Comparison of ENCODE assay signal across 8 cellular contexts in the genomic region with DNA sequence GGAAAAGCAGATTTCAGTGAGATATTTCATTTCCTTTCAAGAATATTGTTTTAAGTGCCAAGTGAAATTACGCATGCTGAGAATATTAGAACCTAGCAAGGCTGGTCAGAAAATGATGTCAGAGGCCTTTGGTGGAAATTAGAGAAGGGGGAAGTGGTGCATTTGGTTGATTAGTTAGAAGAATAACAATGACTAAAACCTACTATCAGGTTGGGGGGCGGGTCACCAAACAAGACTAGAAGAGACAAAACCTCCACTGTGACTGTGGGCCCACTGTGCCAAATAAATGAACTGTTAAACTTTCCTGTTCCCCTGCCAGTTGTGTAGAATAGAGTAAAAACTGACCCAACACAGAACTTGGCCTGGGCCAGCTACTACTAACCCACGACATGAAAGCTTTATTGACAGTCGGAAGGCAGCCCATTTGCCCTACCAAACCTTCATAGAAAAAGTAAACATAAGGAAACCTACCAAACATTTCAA. TPM values are rescaled to one million over a fixed set of nuclear protein-coding genes. Genes with fewer than 3 reads are reported as not detected.
A peak's percentile ranks its signal among the peaks of the same experiment; 100 is the strongest.
DNase-seq lines count a peak whose midpoint lies in the region; ATAC-seq, FAIRE-seq and TF ChIP-seq lines count a peak whose summit lies in the region.

No MANE protein-coding gene starts in this region.

- ATAC-seq in HG03135 (IDR thresholded peaks at IDR 0.05; ENCODE audit: unreplicated experiment): peak; percentile 18
- ATAC-seq in activated naive CD8-positive, alpha-beta T cell treated with anti-CD3 and anti-CD28 coated beads, Interleukin-2, amount 50 U/mL, for 24 hours: no peak
- ATAC-seq in GM19035 (IDR thresholded peaks at IDR 0.05; ENCODE audit: unreplicated experiment): no peak

- no peaks in the 10 kb centered on the region for H3K27me3 Mint-ChIP-seq in Caco-2 (ENCODE audit: insufficient read depth, unreplicated experiment)
- peaks cover 6% of the 10 kb centered on the region for H3K27me3 Mint-ChIP-seq in activated naive CD8-positive, alpha-beta T cell treated with anti-CD3 and anti-CD28 coated beads, Interleukin-2, amount 50 U/mL, for 24 hours

- H3K36me3 ChIP-seq in Caco-2 (ENCODE audit: control insufficient read depth, insufficient read depth, low read length) (no peaks in the 10 kb centered on the region), keratinocyte (ENCODE audit: control insufficient read depth in 2 of 2, extremely low read depth in 1 of 2, insufficient read depth in 2 of 2, low read length in 2 of 2) (no peaks in the 10 kb centered on the region), stomach smooth muscle (ENCODE audit: control insufficient read depth in 2 of 2, insufficient read depth in 2 of 2, low read length in 2 of 2) (no peaks in the 10 kb centered on the region)

- no peak for FAIRE-seq in keratinocyte (lab: Jason Lieb, UNC)

- H3K4me1 Mint-ChIP-seq in Caco-2 (ENCODE audit: low read depth, unreplicated experiment): peaks cover 35% of the 10 kb centered on the region
- H3K4me1 Mint-ChIP-seq in activated naive CD8-positive, alpha-beta T cell treated with anti-CD3 and anti-CD28 coated beads, Interleukin-2, amount 50 U/mL, for 24 hours: peaks cover 70% of the 10 kb centered on the region

- H3K9me3 ChIP-seq in Caco-2 (no peaks in the 10 kb centered on the region), keratinocyte (ENCODE audit: control insufficient read depth, low read depth, low read length) (no peaks in the 10 kb centered on the region), stomach smooth muscle (ENCODE audit: control insufficient read depth in 2 of 2, low read length in 2 of 2) (no peaks in the 10 kb centered on the region)

- CTCF ChIA-PET in Caco-2 (lab: Charles Lee): interaction anchor here (1.4 kb wide), 1 partner anchor 97 kb away, joined by 3 read pairs; no protein-coding TSS in a partner anchor

- H3K4me1 ChIP-seq in Caco-2 (peaks cover 16% of the 10 kb centered on the region), keratinocyte (ENCODE audit: control insufficient read depth, extremely low read depth, insufficient read depth, low read length) (peaks cover 11% of the 10 kb centered on the region), stomach smooth muscle (ENCODE audit: control insufficient read depth, insufficient read depth, low read length) (peaks cover 10% of the 10 kb centered on the region)

- H3K9me3 Mint-ChIP-seq in Caco-2 (ENCODE audit: unreplicated experiment): no peaks in the 10 kb centered on the region
- no peaks in the 10 kb centered on the region for H3K9me3 Mint-ChIP-seq in activated naive CD8-positive, alpha-beta T cell treated with anti-CD3 and anti-CD28 coated beads, Interleukin-2, amount 50 U/mL, for 24 hours

- peak overlapping the region; percentile 94 for H3K4me3 ChIP-seq in Caco-2 (ENCODE audit: low read depth, low read length)
- peak overlapping the region; percentile 90 to 98 (median 95) for H3K4me3 ChIP-seq in keratinocyte (ENCODE audit: control insufficient read depth in 2 of 3, extremely low read depth in 1 of 3, insufficient read depth in 2 of 3, low read depth in 1 of 3, low read length in 3 of 3)
- H3K4me3 ChIP-seq in stomach smooth muscle (ENCODE audit: low read length in 2 of 2): peak overlapping the region; percentile 89 to 93

- H3K79me2 ChIP-seq in keratinocyte (ENCODE audit: control insufficient read depth, insufficient read depth, low read length): peaks cover 61% of the 10 kb centered on the region

- no peak overlapping the region for H3K27ac ChIP-seq in keratinocyte (ENCODE audit: control insufficient read depth, insufficient read depth, low read length)
- no peak overlapping the region for H3K27ac ChIP-seq in stomach smooth muscle (ENCODE audit: low read length)

- DNase-seq in Caco-2: peak in 1 of 2 experiments; percentile 45
- DNase-seq in activated naive CD8-positive, alpha-beta T cell treated with anti-CD3 and anti-CD28 coated beads, Interleukin-2, amount 50 U/mL, for 24 hours: peak; percentile 22
- DNase-seq in keratinocyte (ENCODE audit: low read depth, low spot score): no peak
- DNase-seq in NCI-H510A (lab: John Stamatoyannopoulos, UW): no peak
- DNase-seq in NCI-H345 treated with DMSO at 0.1 percent for 48 hours (lab: John Stamatoyannopoulos, UW; ENCODE audit: unreplicated experiment): no peak

- no peaks in the 10 kb centered on the region for H3K9me1 ChIP-seq in keratinocyte (ENCODE audit: control insufficient read depth, extremely low read depth, insufficient read depth, low read length)

- H2AFZ ChIP-seq in keratinocyte (ENCODE audit: control insufficient read depth, low read length): no peak overlapping the region

- H3K27me3 ChIP-seq in Caco-2 (replicated peaks; ENCODE audit: control insufficient read depth, insufficient read depth, low read length): no peaks in the 10 kb centered on the region
- no peaks in the 10 kb centered on the region for H3K27me3 ChIP-seq in keratinocyte (ENCODE audit: control insufficient read depth, extremely low read depth, insufficient read depth, low read length)
- no peaks in the 10 kb centered on the region for H3K27me3 ChIP-seq in stomach smooth muscle (ENCODE audit: control insufficient read depth in 1 of 2, insufficient read depth in 2 of 2, low read length in 2 of 2)

- POLR2A ChIA-PET in Caco-2 (lab: Charles Lee): no interaction called here

- dilution Hi-C loops in keratinocyte (cut with MboI; ENCODE audit: extremely low pct_ligation_motif_present, low sequenced_read_pairs): no loop called here

- H4K20me1 ChIP-seq in keratinocyte (ENCODE audit: control insufficient read depth, extremely low read depth, insufficient read depth, low read length): peaks cover 4% of the 10 kb centered on the region

- TF ChIP-seq CTCF in Caco-2 (IDR thresholded peaks at IDR 0.05; ENCODE audit: insufficient read depth in 1 of 2, low read depth in 1 of 2, low read length in 1 of 2, severe bottlenecking in 1 of 2, unreplicated experiment in 1 of 2): no peak
- TF ChIP-seq CTCF in keratinocyte (optimal IDR thresholded peaks at IDR 0.05 in 1 of 3, IDR thresholded peaks at IDR 0.05 in 1 of 3, conservative IDR thresholded peaks at IDR 0.05 in 1 of 3; ENCODE audit: extremely low read depth in 1 of 3, insufficient read depth in 2 of 3, low read length in 3 of 3): no peak

- peaks cover 39% of the 10 kb centered on the region for H3K36me3 Mint-ChIP-seq in Caco-2 (ENCODE audit: insufficient read depth, unreplicated experiment)
- H3K36me3 Mint-ChIP-seq in activated naive CD8-positive, alpha-beta T cell treated with anti-CD3 and anti-CD28 coated beads, Interleukin-2, amount 50 U/mL, for 24 hours (ENCODE audit: low read depth): no peaks in the 10 kb centered on the region

- no peak overlapping the region for H3K9ac ChIP-seq in keratinocyte (ENCODE audit: control insufficient read depth, extremely low read depth, insufficient read depth, low read length)
- peak overlapping the region in 1 of 2 donors; percentile 90 for H3K9ac ChIP-seq in stomach smooth muscle (ENCODE audit: low read length in 2 of 2)

- peak overlapping the region; percentile 99 for H3K4me3 Mint-ChIP-seq in Caco-2 (ENCODE audit: unreplicated experiment)
- H3K4me3 Mint-ChIP-seq in activated naive CD8-positive, alpha-beta T cell treated with anti-CD3 and anti-CD28 coated beads, Interleukin-2, amount 50 U/mL, for 24 hours: peak overlapping the region; percentile 89

- intact Hi-C loops in Caco-2 (cut with micrococcal nuclease; ENCODE audit: unreplicated experiment): loop anchor here (1.0 kb wide), 2 partner anchors 24 to 69 kb away; no protein-coding TSS in a partner anchor

- peak overlapping the region; percentile 97 for H3K27ac Mint-ChIP-seq in Caco-2 (ENCODE audit: unreplicated experiment)
- H3K27ac Mint-ChIP-seq in activated naive CD8-positive, alpha-beta T cell treated with anti-CD3 and anti-CD28 coated beads, Interleukin-2, amount 50 U/mL, for 24 hours: peak overlapping the region; percentile 62

- BruUV-seq in Caco-2 (replicated peaks; lab: Mats Ljungman, UMichigan): TSS peak; percentile 32

- H3K4me2 ChIP-seq in keratinocyte (ENCODE audit: control insufficient read depth, extremely low read depth, insufficient read depth, low read depth, low read length): peak overlapping the region; percentile 98

RNA-seq across cellular contexts. Expression of a gene that starts 2.9 kb away (rescaled TPM):
- 65.6 and 67.6 TPM in 2 replicates for total RNA-seq in Caco-2 (2022)
- 18.6 to 23.8 TPM (median 22.8 TPM) in 3 replicates for polyA plus RNA-seq in keratinocyte
- polyA plus RNA-seq in keratinocyte (2011; ENCODE audit: low read depth): 52.7 TPM
- polyA plus RNA-seq in keratinocyte (2011; cell fraction: cytosol; rRNA removed): 9.4 and 16.3 TPM in 2 replicates
- polyA plus RNA-seq in keratinocyte (2011; cell fraction: nucleus; rRNA removed): 36.1 and 47.5 TPM in 2 replicates
- 12.9 and 13.8 TPM in 2 replicates for polyA plus RNA-seq in keratinocyte (2012; ENCODE audit: low replicate concordance)
- 30.6 to 86.2 TPM (median 46.8 TPM) in 3 replicates for polyA minus RNA-seq in keratinocyte
- polyA minus RNA-seq in keratinocyte (2011; cell fraction: cytosol; rRNA and poly(A)+ RNA removed): 19.4 TPM
- 57.0 and 99.4 TPM in 2 replicates for polyA minus RNA-seq in keratinocyte (2011; cell fraction: nucleus; rRNA and poly(A)+ RNA removed)
